22 cellular contexts compared by ENCODE assay signal in the genomic region with DNA sequence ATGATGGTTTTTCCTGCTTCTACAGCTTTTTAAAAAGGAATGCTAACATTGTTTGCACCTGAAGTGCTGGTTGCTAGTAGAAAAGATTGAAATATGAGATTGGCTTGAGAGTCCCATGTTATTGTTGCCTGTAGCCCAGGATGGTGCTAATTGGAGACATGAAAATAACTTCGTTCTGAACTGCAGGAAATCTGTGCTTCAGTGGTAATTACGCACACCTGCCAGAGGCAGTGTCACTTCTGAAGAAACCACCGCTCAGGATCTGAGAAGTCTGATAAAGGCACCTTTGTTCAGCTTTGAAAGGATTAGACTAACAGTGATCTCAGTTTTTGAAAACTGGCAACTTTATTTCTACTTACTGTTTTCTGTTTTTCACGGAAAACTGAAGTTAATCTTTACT. TPM values are rescaled to one million over a fixed set of nuclear protein-coding genes. Genes with fewer than 3 reads are reported as not detected.
DNase-seq lines count a peak whose midpoint lies in the region; ATAC-seq and TF ChIP-seq lines count a peak whose summit lies in the region.
"Had no signal": no experiment of that assay in that cellular context is flagged by ENCODE, and none has a peak within 500 bp of the region (broad histone marks: within the 10 kb centered on the region; RNA-seq: fewer than 3 reads in every experiment).

No MANE protein-coding gene starts in this region.

- intact Hi-C loops in testis (cut with DNase I; ENCODE audit: low total_unique reads): no loop called here

- in situ Hi-C loops in SK-MEL-5 (cut with HindIII; ENCODE audit: low pct_unique_long_range_greater_than_20kb, low sequenced_read_pairs): no loop called here

- peak overlapping the region; percentile 37 to 48 for H3K27ac ChIP-seq in testis
- H3K27ac ChIP-seq: hepatocyte, psoas muscle had no signal

- TF ChIP-seq POLR2A in testis (IDR thresholded peaks at IDR 0.05): no peak

- no peak overlapping the region for H3K4me3 ChIP-seq in testis
- H3K4me3 ChIP-seq: hepatocyte, psoas muscle had no signal

- WGBS in testis, 2 donors: 53 to 58% methylated on average over 4 of the region's 4 CpGs

- ATAC-seq in HG02798 (IDR thresholded peaks at IDR 0.05; ENCODE audit: poor library complexity, unreplicated experiment) (no peak), GM18511 (IDR thresholded peaks at IDR 0.05; ENCODE audit: unreplicated experiment) (no peak)
- ATAC-seq: stimulated activated naive B cell treated with anti-CD40 and anti-IgM and Interleukin-4, amounts not matched to agents 10 μg/mL and 1 μg/mL and 100 μg/mL, for 72 hours had no signal

- no peak for TF ChIP-seq CTCF in testis (IDR thresholded peaks at IDR 0.05)

- no peaks in the 10 kb centered on the region for H3K9me3 ChIP-seq in testis
- H3K9me3 ChIP-seq: psoas muscle had no signal

- peaks cover 4% of the 10 kb centered on the region for H3K4me1 ChIP-seq in testis
- H3K4me1 ChIP-seq: psoas muscle had no signal

- H3K36me3 ChIP-seq in testis (ENCODE audit: low read depth, missing control alignments): no peaks in the 10 kb centered on the region

- peak; percentile 61 for DNase-seq in NCI-H510A treated with DMSO at 0.1 percent for 48 hours (lab: John Stamatoyannopoulos, UW)
- DNase-seq in NCI-H510A (lab: John Stamatoyannopoulos, UW): no peak
- DNase-seq in NCI-H2029 treated with DMSO at 0.1 percent for 48 hours (lab: John Stamatoyannopoulos, UW): peak; percentile 98
- peak; percentile 30 for DNase-seq in SK-MEL-5 (ENCODE audit: low read depth, low spot score)
- peak; percentile 37 for DNase-seq in testis
- no peak for DNase-seq in GM19238 (ENCODE audit: insufficient read length, low spot score)
- DNase-seq: 8988T; activated B cell treated with CpG ODN at 0.5 μM for 24 hours; activated CD4-positive, alpha-beta memory T cell treated with anti-CD3 and anti-CD28 coated beads for 36 hours; activated effector memory CD4-positive, alpha-beta T cell treated with Interleukin-2 at 50 U/mL for 16 hours; activated naive CD8-positive, alpha-beta T cell treated with anti-CD3 and anti-CD28 coated beads, Interleukin-2, amount 10 ng/mL, durations not matched to agents 7 days and 5 days; effector CD4-positive, alpha-beta T cell; foreskin melanocyte; midbrain; NCI-H524; psoas muscle; stimulated activated CD4-positive, alpha-beta T cell treated with anti-CD3 and anti-CD28 coated beads, Interleukin-1b, Interleukin-23, amount 100 ng/mL, for 48 hours; stimulated activated naive B cell treated with anti-CD40 and anti-IgM and Interleukin-4, amounts not matched to agents 10 μg/mL and 1 μg/mL and 100 μg/mL, for 72 hours; T-helper 9 cell had no signal

- H3K27me3 ChIP-seq in testis: no peaks in the 10 kb centered on the region
- H3K27me3 ChIP-seq: hepatocyte had no signal

RNA-seq across cellular contexts. Expression of gene ATP6V0A2, which starts 15.5 kb away (rescaled TPM):
- 49.0 and 63.2 TPM in 2 replicates for total RNA-seq in SK-MEL-5 (2014; rRNA removed; shearing (Covaris generic))
- 21.7 and 25.8 TPM in 2 replicates for polyA plus RNA-seq in SK-MEL-5 (2015; cell fraction: cytosol; rRNA removed)
- polyA plus RNA-seq in SK-MEL-5 (2015; cell fraction: nucleus; rRNA removed): 51.4 and 53.7 TPM in 2 replicates
- 10 to 100 TPM; 29.4 to 50.8 TPM for total RNA-seq in testis
- 24.9 TPM for polyA plus RNA-seq in testis (ENCODE audit: insufficient read depth, low read depth, low replicate concordance)

RNA-seq across cellular contexts. Expression of gene TCTN2, which starts 25.7 kb away (rescaled TPM):
- total RNA-seq in SK-MEL-5 (2014; rRNA removed; shearing (Covaris generic)): 9.8 and 11.0 TPM in 2 replicates
- polyA plus RNA-seq in SK-MEL-5 (2015; cell fraction: cytosol; rRNA removed): 11.8 and 12.5 TPM in 2 replicates
- polyA plus RNA-seq in SK-MEL-5 (2015; cell fraction: nucleus; rRNA removed): 7.6 and 9.8 TPM in 2 replicates
- 10 to 100 TPM; 15.1 to 22.7 TPM for total RNA-seq in testis
- polyA plus RNA-seq in testis (ENCODE audit: insufficient read depth, low read depth, low replicate concordance): 22.7 TPM

Comparison
In these comparisons a context has a peak if more than half of its experiments do, and no peak if none do; other contexts are left out.
1. DNase-seq: peak in NCI-H510A treated with DMSO at 0.1 percent for 48 hours (single experiment), NCI-H2029 treated with DMSO at 0.1 percent for 48 hours (single experiment), SK-MEL-5 (single experiment) and testis (single experiment); none in NCI-H510A (single experiment) and GM19238 (single experiment).